Comparison of ENCODE assay signal across 1 cellular context in the genomic region with DNA sequence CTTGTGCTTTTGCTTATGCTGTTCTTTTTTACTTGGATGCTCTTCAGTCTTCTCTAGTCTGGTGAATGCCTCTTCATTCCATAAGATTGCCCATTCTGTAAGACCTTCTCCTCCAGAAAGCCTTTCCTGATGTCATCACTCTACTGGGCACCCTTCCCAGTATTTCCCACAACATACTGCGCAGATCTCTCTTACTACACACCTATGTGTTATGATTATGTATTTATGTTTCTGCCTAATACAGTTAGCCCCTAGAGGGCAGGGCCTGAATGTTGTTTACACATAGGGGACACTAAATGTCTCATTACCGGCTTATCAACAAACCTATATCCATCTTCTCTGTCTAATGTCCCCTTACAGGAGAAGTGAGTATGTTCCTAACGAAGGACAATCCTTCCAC.
TF ChIP-seq lines count a peak whose summit lies in the region.

No MANE protein-coding gene starts in this region.

TF ChIP-seq in HepG2, 621 proteins besides CTCF, POLR2A, EP300 and RAD21:
- TF ChIP-seq, protein P1, sequence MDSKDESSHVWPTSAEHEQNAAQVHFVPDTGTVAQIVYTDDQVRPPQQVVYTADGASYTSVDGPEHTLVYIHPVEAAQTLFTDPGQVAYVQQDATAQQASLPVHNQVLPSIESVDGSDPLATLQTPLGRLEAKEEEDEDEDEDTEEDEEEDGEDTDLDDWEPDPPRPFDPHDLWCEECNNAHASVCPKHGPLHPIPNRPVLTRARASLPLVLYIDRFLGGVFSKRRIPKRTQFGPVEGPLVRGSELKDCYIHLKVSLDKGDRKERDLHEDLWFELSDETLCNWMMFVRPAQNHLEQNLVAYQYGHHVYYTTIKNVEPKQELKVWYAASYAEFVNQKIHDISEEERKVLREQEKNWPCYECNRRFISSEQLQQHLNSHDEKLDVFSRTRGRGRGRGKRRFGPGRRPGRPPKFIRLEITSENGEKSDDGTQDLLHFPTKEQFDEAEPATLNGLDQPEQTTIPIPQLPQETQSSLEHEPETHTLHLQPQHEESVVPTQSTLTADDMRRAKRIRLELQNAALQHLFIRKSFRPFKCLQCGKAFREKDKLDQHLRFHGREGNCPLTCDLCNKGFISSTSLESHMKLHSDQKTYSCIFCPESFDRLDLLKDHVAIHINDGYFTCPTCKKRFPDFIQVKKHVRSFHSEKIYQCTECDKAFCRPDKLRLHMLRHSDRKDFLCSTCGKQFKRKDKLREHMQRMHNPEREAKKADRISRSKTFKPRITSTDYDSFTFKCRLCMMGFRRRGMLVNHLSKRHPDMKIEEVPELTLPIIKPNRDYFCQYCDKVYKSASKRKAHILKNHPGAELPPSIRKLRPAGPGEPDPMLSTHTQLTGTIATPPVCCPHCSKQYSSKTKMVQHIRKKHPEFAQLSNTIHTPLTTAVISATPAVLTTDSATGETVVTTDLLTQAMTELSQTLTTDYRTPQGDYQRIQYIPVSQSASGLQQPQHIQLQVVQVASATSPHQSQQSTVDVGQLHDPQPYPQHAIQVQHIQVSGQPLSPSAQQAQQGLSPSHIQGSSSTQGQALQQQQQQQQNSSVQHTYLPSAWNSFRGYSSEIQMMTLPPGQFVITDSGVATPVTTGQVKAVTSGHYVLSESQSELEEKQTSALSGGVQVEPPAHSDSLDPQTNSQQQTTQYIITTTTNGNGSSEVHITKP (CRISPR knock-in tag; IDR thresholded peaks at IDR 0.05; ENCODE audit: low read depth), result no peak
- TF ChIP-seq MED1 (CRISPR knock-in tag; IDR thresholded peaks at IDR 0.05) (no peak), U2AF1 (optimal IDR thresholded peaks at IDR 0.05; ENCODE audit: low read depth, low read length) (no peak), MAF1 (CRISPR knock-in tag; IDR thresholded peaks at IDR 0.05; ENCODE audit: borderline replicate concordance) (no peak), CREM (IDR thresholded peaks at IDR 0.05) (no peak), CREM (CRISPR knock-in tag; IDR thresholded peaks at IDR 0.05) (no peak), EZH2 (conservative IDR thresholded peaks at IDR 0.05; ENCODE audit: low read depth, low read length) (no peak), ZNF432 (CRISPR knock-in tag; IDR thresholded peaks at IDR 0.05; ENCODE audit: borderline replicate concordance) (no peak), ZNF850 (CRISPR knock-in tag; conservative IDR thresholded peaks at IDR 0.05) (no peak)
